In the genomic region with DNA sequence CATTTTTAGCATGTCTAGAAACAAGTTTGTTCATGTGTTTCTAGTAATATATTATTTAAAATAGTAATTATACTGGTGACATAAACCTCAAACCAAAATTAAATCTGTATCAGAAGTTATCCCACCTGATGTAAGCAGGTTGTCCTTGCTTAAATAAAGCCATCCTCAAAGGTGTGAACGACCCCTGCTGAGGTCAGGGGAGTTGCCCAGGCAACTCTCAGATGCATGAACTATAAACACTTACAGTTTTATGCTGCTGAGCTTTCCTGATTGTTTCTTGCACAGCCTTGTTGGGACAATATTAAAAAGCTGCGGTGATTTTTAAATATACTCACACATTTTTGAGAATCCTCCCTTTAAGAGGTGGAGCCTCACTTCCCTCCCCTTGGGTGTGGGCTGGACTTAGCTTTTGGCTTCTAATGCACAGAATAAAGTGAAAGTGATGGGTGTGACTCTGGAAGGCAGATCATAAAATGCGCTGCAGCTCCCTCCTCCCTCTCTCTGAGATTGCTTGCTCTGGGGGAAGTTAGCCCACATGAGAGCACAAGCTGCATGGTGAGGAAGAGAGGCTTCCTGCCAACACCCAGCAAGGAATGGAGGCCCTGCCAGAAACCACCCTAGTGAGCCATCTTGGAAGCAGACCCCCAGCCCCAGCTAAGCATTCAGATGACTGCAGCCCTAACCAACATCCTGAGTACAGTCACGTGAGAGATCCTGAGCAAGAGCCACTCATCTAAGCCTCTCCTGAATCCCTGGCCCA, we compare ENCODE assay signal across 1 cellular context.
A peak's percentile ranks its signal among the peaks of the same experiment; 100 is the strongest.
TF ChIP-seq lines count a peak whose summit lies in the region.

No MANE protein-coding gene starts in this region.

TF ChIP-seq in K562, 482 proteins besides CTCF, POLR2A, EP300 and RAD21 (continued from another document):
- TF ChIP-seq CTCFL (IDR thresholded peaks at IDR 0.05; ENCODE audit: borderline replicate concordance, insufficient read depth, low read depth, low read length, poor library complexity, severe bottlenecking) = no peak
- TF ChIP-seq, protein P1, sequence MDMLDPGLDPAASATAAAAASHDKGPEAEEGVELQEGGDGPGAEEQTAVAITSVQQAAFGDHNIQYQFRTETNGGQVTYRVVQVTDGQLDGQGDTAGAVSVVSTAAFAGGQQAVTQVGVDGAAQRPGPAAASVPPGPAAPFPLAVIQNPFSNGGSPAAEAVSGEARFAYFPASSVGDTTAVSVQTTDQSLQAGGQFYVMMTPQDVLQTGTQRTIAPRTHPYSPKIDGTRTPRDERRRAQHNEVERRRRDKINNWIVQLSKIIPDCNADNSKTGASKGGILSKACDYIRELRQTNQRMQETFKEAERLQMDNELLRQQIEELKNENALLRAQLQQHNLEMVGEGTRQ (CRISPR knock-in tag; IDR thresholded peaks at IDR 0.05) = 0 out of 2 replicates have a peak, but pooled peaks have one; percentile 13
- 0 out of 4 replicates have a peak, but pooled peaks of 1 of the 2 experiments have one; percentile 28 for TF ChIP-seq RCOR1 (IDR thresholded peaks at IDR 0.05; ENCODE audit: borderline replicate concordance in 1 of 2, low read depth in 2 of 2, low read length in 2 of 2)
- TF ChIP-seq ZNF184 (CRISPR knock-in tag; IDR thresholded peaks at IDR 0.05) = no peak
- TF ChIP-seq NRF1 (conservative IDR thresholded peaks at IDR 0.05 in 1 of 2, IDR thresholded peaks at IDR 0.05 in 1 of 2) = 0 out of 4 replicates have a peak, but pooled peaks of 1 of the 2 experiments have one; percentile 17
